In the genomic region with DNA sequence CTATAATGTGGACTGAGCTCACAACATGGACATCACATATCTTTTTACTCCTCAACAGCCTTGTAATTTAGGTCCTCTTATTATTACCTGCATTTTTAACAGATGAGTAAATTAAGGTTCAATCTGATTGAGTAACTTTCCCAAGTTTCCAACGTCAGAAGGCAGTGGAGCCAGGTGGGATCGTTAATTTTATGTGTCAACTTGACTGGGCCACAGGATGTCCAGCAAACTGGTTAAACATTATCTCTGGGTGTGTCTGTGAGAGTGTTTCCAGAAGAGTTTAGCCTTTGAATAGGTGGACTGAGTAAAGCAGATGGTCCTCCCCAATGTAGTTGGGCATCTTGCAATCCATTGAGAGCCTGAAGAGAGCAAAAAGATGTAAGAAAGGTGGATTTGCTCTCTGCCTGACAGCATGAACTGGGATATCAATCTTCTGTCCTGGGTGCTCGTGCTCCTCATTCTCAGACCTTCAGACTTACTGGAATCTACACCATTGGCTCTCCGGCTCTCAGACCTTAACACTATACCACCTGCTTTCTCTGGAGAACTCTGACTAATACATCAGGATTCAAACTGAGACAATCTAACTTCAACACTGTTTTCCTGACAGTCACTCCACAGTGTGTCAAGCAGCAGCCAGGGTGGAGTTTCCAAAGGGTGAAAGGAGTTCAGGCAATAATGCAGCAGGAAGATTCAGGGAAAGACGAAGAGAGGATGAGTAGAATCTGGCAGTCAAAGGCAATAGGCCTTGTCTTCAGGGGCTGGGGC, we compare ENCODE assay signal across 2 cellular contexts.
TF ChIP-seq lines count a peak whose summit lies in the region.

No MANE protein-coding gene starts in this region.

TF ChIP-seq in IMR-90, 13 proteins besides CTCF, POLR2A, EP300 and RAD21:
- TF ChIP-seq BHLHE40 (IDR thresholded peaks at IDR 0.05; ENCODE audit: low read depth, low read length): no peak
- TF ChIP-seq, protein P1, sequence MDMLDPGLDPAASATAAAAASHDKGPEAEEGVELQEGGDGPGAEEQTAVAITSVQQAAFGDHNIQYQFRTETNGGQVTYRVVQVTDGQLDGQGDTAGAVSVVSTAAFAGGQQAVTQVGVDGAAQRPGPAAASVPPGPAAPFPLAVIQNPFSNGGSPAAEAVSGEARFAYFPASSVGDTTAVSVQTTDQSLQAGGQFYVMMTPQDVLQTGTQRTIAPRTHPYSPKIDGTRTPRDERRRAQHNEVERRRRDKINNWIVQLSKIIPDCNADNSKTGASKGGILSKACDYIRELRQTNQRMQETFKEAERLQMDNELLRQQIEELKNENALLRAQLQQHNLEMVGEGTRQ (IDR thresholded peaks at IDR 0.05; ENCODE audit: low read depth, low read length): no peak
- TF ChIP-seq FOS (IDR thresholded peaks at IDR 0.05; ENCODE audit: low read depth, low read length): no peak
- no peak for TF ChIP-seq CEBPB (IDR thresholded peaks at IDR 0.05; ENCODE audit: low read depth, low read length)
- TF ChIP-seq RFX5 (IDR thresholded peaks at IDR 0.05; ENCODE audit: low read depth, low read length): no peak
- TF ChIP-seq MXI1 (IDR thresholded peaks at IDR 0.05; ENCODE audit: borderline replicate concordance, low read depth, low read length): no peak
- no peak for TF ChIP-seq MAZ (IDR thresholded peaks at IDR 0.05; ENCODE audit: borderline replicate concordance, low read depth, low read length)
- no peak for TF ChIP-seq SMC3 (IDR thresholded peaks at IDR 0.05; ENCODE audit: low read depth, low read length)
- no peak for TF ChIP-seq NFE2L2 (IDR thresholded peaks at IDR 0.05; ENCODE audit: low read depth, low read length)
- TF ChIP-seq, protein P2, sequence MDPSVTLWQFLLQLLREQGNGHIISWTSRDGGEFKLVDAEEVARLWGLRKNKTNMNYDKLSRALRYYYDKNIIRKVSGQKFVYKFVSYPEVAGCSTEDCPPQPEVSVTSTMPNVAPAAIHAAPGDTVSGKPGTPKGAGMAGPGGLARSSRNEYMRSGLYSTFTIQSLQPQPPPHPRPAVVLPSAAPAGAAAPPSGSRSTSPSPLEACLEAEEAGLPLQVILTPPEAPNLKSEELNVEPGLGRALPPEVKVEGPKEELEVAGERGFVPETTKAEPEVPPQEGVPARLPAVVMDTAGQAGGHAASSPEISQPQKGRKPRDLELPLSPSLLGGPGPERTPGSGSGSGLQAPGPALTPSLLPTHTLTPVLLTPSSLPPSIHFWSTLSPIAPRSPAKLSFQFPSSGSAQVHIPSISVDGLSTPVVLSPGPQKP (IDR thresholded peaks at IDR 0.05; ENCODE audit: borderline replicate concordance, low read depth, low read length): no peak
- TF ChIP-seq CHD1 (IDR thresholded peaks at IDR 0.05; ENCODE audit: low read depth, low read length): no peak
- TF ChIP-seq RCOR1 (IDR thresholded peaks at IDR 0.05; ENCODE audit: insufficient replicate concordance, low read length): no peak
- TF ChIP-seq MAFK (IDR thresholded peaks at IDR 0.05; ENCODE audit: low read depth, low read length): no peak

TF ChIP-seq in endothelial cell of umbilical vein, 7 proteins besides CTCF, POLR2A, EP300 and RAD21:
- TF ChIP-seq EZH2 (IDR thresholded peaks at IDR 0.05; ENCODE audit: borderline replicate concordance, low read depth, low read length, severe bottlenecking): no peak
- no peak for TF ChIP-seq MYC (IDR thresholded peaks at IDR 0.05; ENCODE audit: low read depth, low read length)
- TF ChIP-seq, protein P3, sequence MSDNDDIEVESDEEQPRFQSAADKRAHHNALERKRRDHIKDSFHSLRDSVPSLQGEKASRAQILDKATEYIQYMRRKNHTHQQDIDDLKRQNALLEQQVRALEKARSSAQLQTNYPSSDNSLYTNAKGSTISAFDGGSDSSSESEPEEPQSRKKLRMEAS (IDR thresholded peaks at IDR 0.05; ENCODE audit: insufficient read depth, insufficient read length): no peak
- TF ChIP-seq POLR2AphosphoS5 (IDR thresholded peaks at IDR 0.05; ENCODE audit: insufficient read depth, low read depth, low read length): no peak
- no peak for TF ChIP-seq GATA2 (IDR thresholded peaks at IDR 0.05; ENCODE audit: insufficient read depth, insufficient read length, low read depth, low read length)
- TF ChIP-seq FOS (IDR thresholded peaks at IDR 0.05; ENCODE audit: borderline replicate concordance, insufficient read depth, low read length): no peak
- no peak for TF ChIP-seq JUN (IDR thresholded peaks at IDR 0.05; ENCODE audit: borderline replicate concordance, insufficient read depth, insufficient read length, low read depth)
